In the genomic region with DNA sequence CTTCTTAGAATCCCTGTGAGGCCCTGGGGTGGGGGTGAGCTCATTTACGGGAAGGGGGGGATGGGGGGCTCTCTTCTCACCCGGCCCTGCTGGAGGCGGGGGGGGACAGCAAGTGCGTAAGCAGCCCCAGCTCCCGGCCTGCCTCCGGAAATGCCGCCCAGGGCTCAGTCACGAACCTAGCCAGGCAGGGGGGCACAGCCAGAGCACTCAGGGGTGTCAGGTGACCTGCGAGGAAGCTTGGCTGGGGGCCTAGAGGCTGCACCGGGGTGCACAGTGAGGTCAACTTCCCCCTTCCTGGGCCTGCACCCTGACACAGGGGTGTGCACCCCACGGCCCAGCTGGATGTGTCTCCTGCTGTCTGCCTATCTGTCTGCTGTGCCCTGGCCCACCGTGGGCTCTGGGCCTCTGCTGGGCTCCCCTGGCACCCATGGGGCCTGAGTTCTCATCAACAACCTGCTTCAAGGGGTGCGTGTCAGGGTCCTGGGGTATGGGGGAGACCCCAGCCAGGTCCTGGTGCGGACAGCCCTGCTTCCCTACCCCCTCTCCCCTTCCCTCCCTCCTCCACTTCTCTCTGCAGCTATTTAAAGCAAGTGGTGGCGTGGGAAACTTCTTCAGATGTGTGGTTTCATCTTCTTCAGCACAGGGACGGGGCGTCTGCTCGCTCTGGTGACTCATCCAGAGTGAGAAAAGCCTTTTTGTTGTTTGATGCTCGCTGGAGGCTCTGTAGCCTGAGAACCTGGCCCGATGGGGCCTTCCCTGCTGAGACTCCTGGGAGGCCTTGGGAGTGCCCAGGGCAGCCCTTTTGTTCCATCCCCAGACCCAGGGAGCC, we compare ENCODE assay signal across 8 cellular contexts.
DNase-seq lines count a peak whose midpoint lies in the region; ATAC-seq and TF ChIP-seq lines count a peak whose summit lies in the region.

No MANE protein-coding gene starts in this region.

- TF ChIP-seq CTCF in AG09309 (IDR thresholded peaks at IDR 0.05; ENCODE audit: control insufficient read depth, insufficient read depth, low read depth, low read length, missing control alignments) (no peak), sigmoid colon (IDR thresholded peaks at IDR 0.05) (no peak)

- peak overlapping the region; percentile 5; the same call in 1 of the 2 replicates for H3K4me3 ChIP-seq in AG09309 (ENCODE audit: control insufficient read depth, low read depth, low read length)
- peak overlapping the region; percentile 69 for H3K4me3 ChIP-seq in SK-N-MC
- H3K4me3 ChIP-seq in sigmoid colon: no peak overlapping the region

- no peaks in the 10 kb centered on the region for H3K9me3 ChIP-seq in SK-N-MC (ENCODE audit: low read depth, low read length)
- H3K9me3 ChIP-seq in sigmoid colon: no peaks in the 10 kb centered on the region

- ATAC-seq in GM19043 (IDR thresholded peaks at IDR 0.05; ENCODE audit: low read depth, unreplicated experiment) (peak; percentile 69), HG03280 (IDR thresholded peaks at IDR 0.05; ENCODE audit: unreplicated experiment) (peak; percentile 76), left cardiac atrium (peak; percentile 75 to 88)

- DNase-seq in AG09309 (ENCODE audit: low read depth) (peak; percentile 91), SK-N-MC (ENCODE audit: low read depth, low spot score) (peak; percentile 93), left cardiac atrium (peak; percentile 63), sigmoid colon (peak; percentile 83), 8988T (no peak)
- peak; percentile 87 for DNase-seq in activated naive CD4-positive, alpha-beta T cell treated with anti-CD3 and anti-CD28 coated beads, Interleukin-2, amount 50 U/mL, for 16 hours

- H3K27me3 ChIP-seq in sigmoid colon: no peaks in the 10 kb centered on the region

- H3K27ac ChIP-seq in SK-N-MC (peak overlapping the region; percentile 99), sigmoid colon (peak overlapping the region in 3 of 4 donors; percentile 35 to 80 (median 68))

- TF ChIP-seq EP300 in sigmoid colon (IDR thresholded peaks at IDR 0.05): peak in 2 of 4 donors; percentile 47 to 76

- H3K9ac ChIP-seq in SK-N-MC (ENCODE audit: insufficient read length): peak overlapping the region; percentile 68

- WGBS in sigmoid colon, 2 donors: 25 to 52% methylated on average over 20 of the region's 20 CpGs

- TF ChIP-seq POLR2A in sigmoid colon (IDR thresholded peaks at IDR 0.05): no peak

- H3K4me1 ChIP-seq in sigmoid colon: peaks cover 0 to 21% (median 14%) of the 10 kb centered on the region in 4 donors

- intact Hi-C loops in left cardiac atrium (cut with DNase I): no loop called here
- intact Hi-C loops in sigmoid colon (cut with DNase I): loop anchor here (5.0 kb wide), 1 partner anchor 90 kb away; a partner anchor contains a TSS

- H3K36me3 ChIP-seq in SK-N-MC (ENCODE audit: insufficient read depth, low read length) (no peaks in the 10 kb centered on the region), sigmoid colon (no peaks in the 10 kb centered on the region)

Comparison
In these comparisons a context has a peak if more than half of its experiments do, and no peak if none do; other contexts are left out.
1. H3K4me3 ChIP-seq: peak in AG09309 (single experiment) and SK-N-MC (single experiment); none in sigmoid colon (0 of 4).
2. Peak in every context shown above with its lines, with median percentiles within 50 percentile points of each other: ATAC-seq.